Comparison of ENCODE assay signal across 6 cellular contexts in the genomic region with DNA sequence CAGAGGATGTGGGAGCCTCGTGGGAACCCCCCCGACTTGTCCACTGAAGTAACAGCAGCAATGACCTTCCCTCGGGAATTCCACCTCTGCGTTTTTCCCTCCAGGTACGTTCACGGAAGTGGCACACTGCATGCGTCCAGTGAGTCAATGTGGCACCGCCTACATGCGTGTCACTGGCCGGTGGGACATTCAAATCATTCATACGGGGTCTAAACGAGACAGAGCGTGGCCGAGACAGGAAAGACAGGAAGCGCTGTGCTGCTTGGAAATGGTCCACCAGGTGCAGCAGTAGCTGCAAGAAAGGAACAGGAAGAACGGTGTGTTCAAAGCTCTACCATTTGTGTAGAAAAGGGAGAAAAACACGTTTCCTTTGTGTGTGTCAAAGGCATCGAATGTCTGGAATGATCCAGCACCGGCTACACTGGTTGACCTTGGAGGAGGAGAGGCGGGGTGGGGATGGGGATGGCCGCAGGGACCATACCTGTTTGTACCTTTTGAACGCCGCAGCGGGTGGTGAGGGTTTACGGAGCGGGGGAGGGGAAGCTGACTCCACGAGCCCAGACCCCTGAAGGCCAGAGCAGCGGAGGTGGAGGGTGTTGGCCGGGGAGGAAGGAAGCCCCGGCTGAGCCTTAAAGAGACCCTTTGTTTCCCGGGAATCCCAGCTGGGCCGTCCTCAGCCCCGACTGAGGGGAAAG. TPM values are rescaled to one million over a fixed set of nuclear protein-coding genes. Genes with fewer than 3 reads are reported as not detected.
A peak's percentile ranks its signal among the peaks of the same experiment; 100 is the strongest.
DNase-seq lines count a peak whose midpoint lies in the region; ATAC-seq, FAIRE-seq and TF ChIP-seq lines count a peak whose summit lies in the region.

No MANE protein-coding gene starts in this region.

- H3K4me2 ChIP-seq in endothelial cell of umbilical vein (ENCODE audit: insufficient read depth, low read length), result peak overlapping the region; percentile 89
- peak overlapping the region; percentile 100 for H3K4me2 ChIP-seq in smooth muscle cell

- H3K9me3 ChIP-seq in endothelial cell of umbilical vein (replicated peaks; ENCODE audit: control insufficient read depth, insufficient read depth, low read length) (no peaks in the 10 kb centered on the region), smooth muscle cell (replicated peaks; ENCODE audit: low read depth) (no peaks in the 10 kb centered on the region)

- H2AFZ ChIP-seq in endothelial cell of umbilical vein (ENCODE audit: low read depth, low read length), result peak overlapping the region; percentile 1
- H2AFZ ChIP-seq in smooth muscle cell (ENCODE audit: low read depth), result no peak overlapping the region

- no peak for TF ChIP-seq POLR2A in endothelial cell of umbilical vein (IDR thresholded peaks at IDR 0.05; ENCODE audit: low read depth, low read length)

- H3K9ac ChIP-seq in endothelial cell of umbilical vein (replicated peaks; ENCODE audit: extremely low read depth, insufficient read depth, low read length), result no peak overlapping the region
- no peak overlapping the region for H3K9ac ChIP-seq in smooth muscle cell (ENCODE audit: low read depth)

- POLR2A ChIA-PET in endothelial cell of umbilical vein (lab: Charles Lee), result no interaction called here

- FAIRE-seq in endothelial cell of umbilical vein (lab: Jason Lieb, UNC), result peak; percentile 67

- H3K79me2 ChIP-seq in endothelial cell of umbilical vein (ENCODE audit: control insufficient read depth, insufficient read depth, low read length), result peaks cover 24% of the 10 kb centered on the region
- H3K79me2 ChIP-seq in smooth muscle cell (ENCODE audit: low read depth), result peaks cover 30% of the 10 kb centered on the region

- peak overlapping the region in 2 of 3 experiments; percentile 12 to 93 for H3K4me3 ChIP-seq in endothelial cell of umbilical vein (replicated peaks in 1 of 3; ENCODE audit: insufficient read depth in 1 of 3, low read depth in 1 of 3, low read length in 3 of 3)
- H3K4me3 ChIP-seq in smooth muscle cell, result peak overlapping the region; percentile 79

- TF ChIP-seq CTCF in CD14-positive monocyte (IDR thresholded peaks at IDR 0.05), result no peak
- no peak for TF ChIP-seq CTCF in endothelial cell of umbilical vein (IDR thresholded peaks at IDR 0.05; ENCODE audit: extremely low read depth in 1 of 2, insufficient read depth in 1 of 2, low read depth in 1 of 2, low read length in 2 of 2)
- TF ChIP-seq CTCF in smooth muscle cell (IDR thresholded peaks at IDR 0.05; ENCODE audit: borderline replicate concordance, insufficient read depth, poor library complexity, severe bottlenecking), result no peak

- H3K27ac Mint-ChIP-seq in CD14-positive monocyte, result peak overlapping the region; percentile 77 to 92 (median 85)

- H4K20me1 ChIP-seq in endothelial cell of umbilical vein (replicated peaks; ENCODE audit: control insufficient read depth, extremely low read depth, insufficient read depth, low read length) (no peaks in the 10 kb centered on the region), smooth muscle cell (ENCODE audit: low read depth) (peaks cover 24% of the 10 kb centered on the region)

- H3K9me1 ChIP-seq in endothelial cell of umbilical vein (replicated peaks; ENCODE audit: control insufficient read depth, extremely low read depth, insufficient read depth, low read length), result no peaks in the 10 kb centered on the region

- no peaks in the 10 kb centered on the region for H3K27me3 ChIP-seq in endothelial cell of umbilical vein (ENCODE audit: control insufficient read depth in 2 of 2, insufficient read depth in 2 of 2, low read length in 2 of 2)
- no peaks in the 10 kb centered on the region for H3K27me3 ChIP-seq in smooth muscle cell (ENCODE audit: low read depth)

- H3K4me1 Mint-ChIP-seq in CD14-positive monocyte, result peaks cover 39% of the 10 kb centered on the region

- dilution Hi-C loops in endothelial cell of umbilical vein (cut with MboI; ENCODE audit: extremely low pct_ligation_motif_present, low sequenced_read_pairs), result no loop called here

- H3K4me3 Mint-ChIP-seq in CD14-positive monocyte, result peak overlapping the region; percentile 91 to 92

- H3F3A ChIP-seq in smooth muscle cell (ENCODE audit: low read depth), result peaks cover 12% of the 10 kb centered on the region

- DNase-seq in CD14-positive monocyte (ENCODE audit: low spot score) (peak; percentile 59), NCI-H748 (lab: John Stamatoyannopoulos, UW; ENCODE audit: unreplicated experiment) (peak; percentile 78), endothelial cell of umbilical vein (ENCODE audit: low read depth, low spot score) (peak; percentile 31), smooth muscle cell (lab: John Stamatoyannopoulos, UW; ENCODE audit: unreplicated experiment) (no peak)

- ATAC-seq in HG03460 (IDR thresholded peaks at IDR 0.05; ENCODE audit: unreplicated experiment), result no peak
- ATAC-seq in GM18519 (IDR thresholded peaks at IDR 0.05; ENCODE audit: low FRiP score, unreplicated experiment), result no peak

- peaks cover 0 to 2% of the 10 kb centered on the region in 2 experiments for H3K36me3 ChIP-seq in endothelial cell of umbilical vein (ENCODE audit: control insufficient read depth in 2 of 2, extremely low read depth in 1 of 2, insufficient read depth in 2 of 2, low read length in 2 of 2)
- H3K36me3 ChIP-seq in smooth muscle cell (ENCODE audit: low read depth), result no peaks in the 10 kb centered on the region

- 15% methylated on average over 33 of the region's 33 CpGs for WGBS in smooth muscle cell (ENCODE audit: low lambda C conversion rate)

- H3K4me1 ChIP-seq in endothelial cell of umbilical vein (ENCODE audit: control insufficient read depth, extremely low read depth, insufficient read depth, low read length) (peaks cover 20% of the 10 kb centered on the region), smooth muscle cell (ENCODE audit: low read depth) (peaks cover 16% of the 10 kb centered on the region)

- H3K27me3 Mint-ChIP-seq in CD14-positive monocyte (ENCODE audit: low read depth in 3 of 3), result peaks cover 0 to 14% (median 11%) of the 10 kb centered on the region in 3 donors

- H3K9me3 Mint-ChIP-seq in CD14-positive monocyte, result no peaks in the 10 kb centered on the region

- peaks cover 0 to 4% of the 10 kb centered on the region in 2 donors for H3K36me3 Mint-ChIP-seq in CD14-positive monocyte

- CTCF ChIA-PET in endothelial cell of umbilical vein (lab: Charles Lee), result interaction anchor here (1.2 to 1.9 kb wide), 2 partner anchors 8 to 104 kb away, joined by 6 to 7 read pairs; no protein-coding TSS in a partner anchor

- no TSS peak for BruUV-seq in endothelial cell of umbilical vein (replicated peaks; lab: Mats Ljungman, UMichigan)

- H3K27ac ChIP-seq in endothelial cell of umbilical vein (ENCODE audit: insufficient read depth, low read depth, low read length), result peak overlapping the region; percentile 64
- no peak overlapping the region for H3K27ac ChIP-seq in smooth muscle cell (ENCODE audit: low read depth)

- intact Hi-C loops in CD14-positive monocyte (cut with micrococcal nuclease), result loop anchor here in 1 of 2 donors (2.0 kb wide), 1 partner anchor 31 kb away; a partner anchor contains a TSS
- intact Hi-C loops in endothelial cell of umbilical vein (cut with micrococcal nuclease), result loop anchor here (1.0 kb wide), 1 partner anchor 13 kb away; no protein-coding TSS in a partner anchor

RNA-seq across cellular contexts. Expression of a gene that starts 1.7 kb away (rescaled TPM):
- polyA plus RNA-seq in CD14-positive monocyte (10 to 100 TPM; 18.2 to 39.8 TPM), endothelial cell of umbilical vein (365 and 484 TPM in 2 replicates), smooth muscle cell (80.0 and 99.9 TPM in 2 replicates)
- total RNA-seq in endothelial cell of umbilical vein (88.1 and 89.8 TPM in 2 replicates), smooth muscle cell (53.6 and 57.1 TPM in 2 replicates)
- polyA plus RNA-seq in endothelial cell of umbilical vein (2011; cell fraction: cytosol; rRNA removed), result 169 and 201 TPM in 2 replicates
- polyA plus RNA-seq in endothelial cell of umbilical vein (2011; cell fraction: nucleus; rRNA removed), result 127 and 155 TPM in 2 replicates
- 90.7 and 148 TPM in 2 replicates for polyA plus RNA-seq in endothelial cell of umbilical vein (2012)
- polyA minus RNA-seq in endothelial cell of umbilical vein, result 166 and 233 TPM in 2 replicates
- 27.0 TPM for polyA minus RNA-seq in endothelial cell of umbilical vein (2011; cell fraction: cytosol; rRNA and poly(A)+ RNA removed)
- 51.9 and 54.7 TPM in 2 replicates for polyA minus RNA-seq in endothelial cell of umbilical vein (2011; cell fraction: nucleus; rRNA and poly(A)+ RNA removed)

RNA-seq across cellular contexts. Expression of a gene that starts 13.1 kb away (rescaled TPM):
- 10 to 100 TPM; 88.1 to 88.5 TPM for polyA plus RNA-seq in CD14-positive monocyte
- total RNA-seq in endothelial cell of umbilical vein, result 86.3 and 104 TPM in 2 replicates
- polyA plus RNA-seq in endothelial cell of umbilical vein, result 180 and 198 TPM in 2 replicates
- polyA plus RNA-seq in endothelial cell of umbilical vein (2011; cell fraction: cytosol; rRNA removed), result 158 and 211 TPM in 2 replicates
- 82.8 and 92.3 TPM in 2 replicates for polyA plus RNA-seq in endothelial cell of umbilical vein (2011; cell fraction: nucleus; rRNA removed)
- 88.7 and 102 TPM in 2 replicates for polyA plus RNA-seq in endothelial cell of umbilical vein (2012)
- polyA minus RNA-seq in endothelial cell of umbilical vein, result 57.6 and 61.2 TPM in 2 replicates
- polyA minus RNA-seq in endothelial cell of umbilical vein (2011; cell fraction: cytosol; rRNA and poly(A)+ RNA removed), result 48.4 TPM
- 10.6 and 16.3 TPM in 2 replicates for polyA minus RNA-seq in endothelial cell of umbilical vein (2011; cell fraction: nucleus; rRNA and poly(A)+ RNA removed)
- 80.8 and 84.6 TPM in 2 replicates for total RNA-seq in smooth muscle cell
- polyA plus RNA-seq in smooth muscle cell, result 155 and 160 TPM in 2 replicates

RNA-seq across cellular contexts. Expression of a gene that starts 13.5 kb away (rescaled TPM):
- polyA plus RNA-seq in CD14-positive monocyte (10 to 100 TPM; 26.9 to 31.4 TPM), endothelial cell of umbilical vein (264 and 412 TPM in 2 replicates), smooth muscle cell (421 and 523 TPM in 2 replicates)
- total RNA-seq in endothelial cell of umbilical vein (166 and 170 TPM in 2 replicates), smooth muscle cell (189 and 218 TPM in 2 replicates)
- 190 and 214 TPM in 2 replicates for polyA plus RNA-seq in endothelial cell of umbilical vein (2011; cell fraction: cytosol; rRNA removed)
- polyA plus RNA-seq in endothelial cell of umbilical vein (2011; cell fraction: nucleus; rRNA removed), result 111 and 145 TPM in 2 replicates
- 180 and 258 TPM in 2 replicates for polyA plus RNA-seq in endothelial cell of umbilical vein (2012)
- polyA minus RNA-seq in endothelial cell of umbilical vein, result 70.2 and 79.0 TPM in 2 replicates
- 15.6 TPM for polyA minus RNA-seq in endothelial cell of umbilical vein (2011; cell fraction: cytosol; rRNA and poly(A)+ RNA removed)
- 21.5 and 33.0 TPM in 2 replicates for polyA minus RNA-seq in endothelial cell of umbilical vein (2011; cell fraction: nucleus; rRNA and poly(A)+ RNA removed)

RNA-seq across cellular contexts. Expression of a gene that starts 18.2 kb away (rescaled TPM):
- polyA plus RNA-seq in CD14-positive monocyte (1 to 10 TPM; 5.7 to 8.7 TPM), endothelial cell of umbilical vein (46.5 and 61.7 TPM in 2 replicates), smooth muscle cell (15.4 and 21.2 TPM in 2 replicates)
- total RNA-seq in endothelial cell of umbilical vein (23.1 and 28.3 TPM in 2 replicates), smooth muscle cell (7.3 and 18.2 TPM in 2 replicates)
- 19.8 and 30.3 TPM in 2 replicates for polyA plus RNA-seq in endothelial cell of umbilical vein (2011; cell fraction: cytosol; rRNA removed)
- 82.4 and 87.1 TPM in 2 replicates for polyA plus RNA-seq in endothelial cell of umbilical vein (2011; cell fraction: nucleus; rRNA removed)
- 16.7 and 26.2 TPM in 2 replicates for polyA plus RNA-seq in endothelial cell of umbilical vein (2012)
- 13.3 and 20.1 TPM in 2 replicates for polyA minus RNA-seq in endothelial cell of umbilical vein
- polyA minus RNA-seq in endothelial cell of umbilical vein (2011; cell fraction: cytosol; rRNA and poly(A)+ RNA removed), result 17.4 TPM
- 12.1 and 15.1 TPM in 2 replicates for polyA minus RNA-seq in endothelial cell of umbilical vein (2011; cell fraction: nucleus; rRNA and poly(A)+ RNA removed)

RNA-seq across cellular contexts. Expression of a gene that starts 30.9 kb away (rescaled TPM):
- polyA plus RNA-seq in CD14-positive monocyte (under 1 TPM; 0.30 to 0.74 TPM), endothelial cell of umbilical vein (8.0 and 8.3 TPM in 2 replicates), smooth muscle cell (15.0 and 15.2 TPM in 2 replicates)
- total RNA-seq in endothelial cell of umbilical vein (21.1 and 21.9 TPM in 2 replicates), smooth muscle cell (12.7 and 13.0 TPM in 2 replicates)
- 9.3 and 11.9 TPM in 2 replicates for polyA plus RNA-seq in endothelial cell of umbilical vein (2011; cell fraction: cytosol; rRNA removed)
- 16.8 and 17.6 TPM in 2 replicates for polyA plus RNA-seq in endothelial cell of umbilical vein (2011; cell fraction: nucleus; rRNA removed)
- polyA plus RNA-seq in endothelial cell of umbilical vein (2012), result 11.3 and 17.0 TPM in 2 replicates
- polyA minus RNA-seq in endothelial cell of umbilical vein, result 7.0 and 8.0 TPM in 2 replicates
- polyA minus RNA-seq in endothelial cell of umbilical vein (2011; cell fraction: cytosol; rRNA and poly(A)+ RNA removed), result 21.3 TPM
- polyA minus RNA-seq in endothelial cell of umbilical vein (2011; cell fraction: nucleus; rRNA and poly(A)+ RNA removed), result 7.1 and 8.7 TPM in 2 replicates
